ENCODE assay signal across 2 cellular contexts in genomic region chr15:28262438-28262837, GRCh38.
TF ChIP-seq lines count a peak whose summit lies in the region.

No MANE protein-coding gene starts in this region.

TF ChIP-seq in HEK293, 187 proteins besides CTCF, POLR2A, EP300 and RAD21 (continued from another document and continues in another):
- TF ChIP-seq ATF2 (tag by site-specific recombination; IDR thresholded peaks at IDR 0.05; ENCODE audit: low read depth) = 0 out of 2 replicates have a peak, but pooled peaks have one; percentile 17
- TF ChIP-seq SETDB1 (IDR thresholded peaks at IDR 0.05; ENCODE audit: insufficient read length, low read length) = no peak
- TF ChIP-seq SP7 (tag by site-specific recombination; IDR thresholded peaks at IDR 0.05) = peak; percentile 37; the same call in 1 of the 2 replicates
- no peak for TF ChIP-seq ZXDB (tag by site-specific recombination; IDR thresholded peaks at IDR 0.05)
- TF ChIP-seq ZNF626 (tag by site-specific recombination; IDR thresholded peaks at IDR 0.05) = no peak
- peak; percentile 42; the same call in 1 of the 2 replicates for TF ChIP-seq PRDM6 (tag by site-specific recombination; IDR thresholded peaks at IDR 0.05)
- no peak for TF ChIP-seq ZNF280D (tag by site-specific recombination; IDR thresholded peaks at IDR 0.05)
- TF ChIP-seq INSM2 (tag by site-specific recombination; IDR thresholded peaks at IDR 0.05) = no peak
- TF ChIP-seq ZNF645 (tag by site-specific recombination; IDR thresholded peaks at IDR 0.05) = no peak
- TF ChIP-seq ZNF391 (tag by site-specific recombination; IDR thresholded peaks at IDR 0.05; ENCODE audit: borderline replicate concordance, low read depth) = no peak
- TF ChIP-seq SCRT2 (tag by site-specific recombination; IDR thresholded peaks at IDR 0.05) = peak; percentile 76
- no peak for TF ChIP-seq ZSCAN23 (tag by site-specific recombination; IDR thresholded peaks at IDR 0.05)
- no peak for TF ChIP-seq ZFHX2 (tag by site-specific recombination; conservative IDR thresholded peaks at IDR 0.05)
- TF ChIP-seq ZNF777 (tag by site-specific recombination; IDR thresholded peaks at IDR 0.05; ENCODE audit: borderline replicate concordance) = no peak
- TF ChIP-seq GLIS1 (tag by site-specific recombination; IDR thresholded peaks at IDR 0.05) = 0 out of 2 replicates have a peak, but pooled peaks have one; percentile 8
- no peak for TF ChIP-seq ZNF654 (tag by site-specific recombination; IDR thresholded peaks at IDR 0.05; ENCODE audit: low read depth)
- TF ChIP-seq ZNF629 (tag by site-specific recombination; IDR thresholded peaks at IDR 0.05) = 0 out of 2 replicates have a peak, but pooled peaks have one; percentile 32
- TF ChIP-seq ZIC2 (tag by site-specific recombination; IDR thresholded peaks at IDR 0.05) = peak; percentile 66
- TF ChIP-seq ZNF558 (tag by site-specific recombination; IDR thresholded peaks at IDR 0.05) = no peak

TF ChIP-seq in K562, 482 proteins besides CTCF, POLR2A, EP300 and RAD21 (continued from another document):
- no peak for TF ChIP-seq FOXP4 (CRISPR knock-in tag; IDR thresholded peaks at IDR 0.05; ENCODE audit: borderline replicate concordance)
